Comparison of ENCODE assay signal across 2 cellular contexts in genomic region chr10:34565934-34566333, GRCh38.
A peak's percentile ranks its signal among the peaks of the same experiment; 100 is the strongest.
TF ChIP-seq lines count a peak whose summit lies in the region.

No MANE protein-coding gene starts in this region.

TF ChIP-seq in liver, 16 proteins besides CTCF, POLR2A, EP300 and RAD21 (continued from another document):
- TF ChIP-seq HNF4A (conservative IDR thresholded peaks at IDR 0.05) (peak; percentile 31 to 51), YY1 (IDR thresholded peaks at IDR 0.05) (peak; percentile 52), RXRA (IDR thresholded peaks at IDR 0.05) (peak; percentile 44 to 49), ZBTB33 (IDR thresholded peaks at IDR 0.05) (no peak), MAX (IDR thresholded peaks at IDR 0.05) (peak; percentile 23), FOXA1 (IDR thresholded peaks at IDR 0.05) (peak; percentile 45), TAF1 (conservative IDR thresholded peaks at IDR 0.05) (no peak), SP1 (IDR thresholded peaks at IDR 0.05) (no peak), ATF3 (IDR thresholded peaks at IDR 0.05) (no peak), GABPA (IDR thresholded peaks at IDR 0.05 in 1 of 2, conservative IDR thresholded peaks at IDR 0.05 in 1 of 2) (no peak), HNF4G (IDR thresholded peaks at IDR 0.05) (no peak), NR2F2 (IDR thresholded peaks at IDR 0.05) (no peak), EGR1 (IDR thresholded peaks at IDR 0.05; ENCODE audit: low read depth in 2 of 2) (no peak), FOXA2 (IDR thresholded peaks at IDR 0.05) (peak; percentile 66)

TF ChIP-seq in HepG2, 621 proteins besides CTCF, POLR2A, EP300 and RAD21 (continued from another document):
- TF ChIP-seq ZFP91 (CRISPR knock-in tag; IDR thresholded peaks at IDR 0.05; ENCODE audit: borderline replicate concordance): no peak
- no peak for TF ChIP-seq ZBTB33 (CRISPR knock-in tag; IDR thresholded peaks at IDR 0.05)
- TF ChIP-seq ARID4A (CRISPR knock-in tag; IDR thresholded peaks at IDR 0.05; ENCODE audit: borderline replicate concordance): no peak
- TF ChIP-seq ZNF263 (CRISPR knock-in tag; IDR thresholded peaks at IDR 0.05): no peak
- no peak for TF ChIP-seq JARID2 (CRISPR knock-in tag; IDR thresholded peaks at IDR 0.05; ENCODE audit: insufficient replicate concordance)
- no peak for TF ChIP-seq ZNF275 (CRISPR knock-in tag; IDR thresholded peaks at IDR 0.05; ENCODE audit: borderline replicate concordance)
- no peak for TF ChIP-seq ZNF720 (CRISPR knock-in tag; IDR thresholded peaks at IDR 0.05)
- no peak for TF ChIP-seq ZNF10 (CRISPR knock-in tag; IDR thresholded peaks at IDR 0.05; ENCODE audit: borderline replicate concordance, low read depth)
- TF ChIP-seq SIN3B (IDR thresholded peaks at IDR 0.05; ENCODE audit: low read length): no peak
- no peak for TF ChIP-seq CENPBD1 (CRISPR knock-in tag; IDR thresholded peaks at IDR 0.05; ENCODE audit: borderline replicate concordance, low read depth)
- TF ChIP-seq ZNF414 (CRISPR knock-in tag; IDR thresholded peaks at IDR 0.05): no peak
- no peak for TF ChIP-seq SPEN (CRISPR knock-in tag; IDR thresholded peaks at IDR 0.05; ENCODE audit: low read depth)
- TF ChIP-seq SRF (IDR thresholded peaks at IDR 0.05; ENCODE audit: low read depth, low read length): no peak
- TF ChIP-seq MTF1 (CRISPR knock-in tag; IDR thresholded peaks at IDR 0.05): no peak
